1 cellular context compared by ENCODE assay signal in the genomic region with DNA sequence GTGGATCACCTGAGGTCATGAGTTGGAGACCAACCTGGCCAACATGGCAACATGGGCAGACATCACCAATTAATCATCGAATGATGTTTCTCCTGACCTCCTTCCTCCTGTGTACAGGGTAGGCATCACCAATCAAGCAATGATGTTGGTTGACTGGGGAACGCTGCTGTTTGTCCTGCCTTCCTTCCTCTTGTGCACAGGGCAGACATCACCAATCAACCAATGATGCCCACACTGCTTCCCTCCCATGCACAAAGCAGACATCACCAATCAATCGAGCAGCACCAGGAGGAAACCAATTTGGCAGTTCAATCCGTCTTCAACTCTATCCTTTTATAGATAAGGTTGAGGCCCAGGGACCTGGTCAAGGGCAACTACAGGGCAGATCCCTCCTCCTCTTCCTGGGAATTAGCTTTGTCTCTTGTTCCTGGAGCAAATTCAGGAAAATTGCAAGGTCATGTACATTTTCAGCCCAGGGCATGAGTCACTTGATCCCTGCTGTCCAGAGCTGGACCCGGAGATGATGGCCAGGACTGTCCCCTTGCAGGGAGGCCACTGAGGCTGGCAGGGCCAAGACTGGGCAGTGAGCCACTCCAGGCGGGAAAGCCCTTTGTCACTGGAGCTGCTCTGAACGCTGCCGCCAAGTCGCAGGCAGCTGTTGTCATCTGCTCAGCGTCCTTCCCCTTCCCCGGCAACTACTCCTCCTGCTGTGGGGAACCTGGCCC.
TF ChIP-seq lines count a peak whose summit lies in the region.

No MANE protein-coding gene starts in this region.

TF ChIP-seq in PFSK-1, 5 proteins besides CTCF, POLR2A, EP300 and RAD21 (continued from another document):
- TF ChIP-seq, protein P1, sequence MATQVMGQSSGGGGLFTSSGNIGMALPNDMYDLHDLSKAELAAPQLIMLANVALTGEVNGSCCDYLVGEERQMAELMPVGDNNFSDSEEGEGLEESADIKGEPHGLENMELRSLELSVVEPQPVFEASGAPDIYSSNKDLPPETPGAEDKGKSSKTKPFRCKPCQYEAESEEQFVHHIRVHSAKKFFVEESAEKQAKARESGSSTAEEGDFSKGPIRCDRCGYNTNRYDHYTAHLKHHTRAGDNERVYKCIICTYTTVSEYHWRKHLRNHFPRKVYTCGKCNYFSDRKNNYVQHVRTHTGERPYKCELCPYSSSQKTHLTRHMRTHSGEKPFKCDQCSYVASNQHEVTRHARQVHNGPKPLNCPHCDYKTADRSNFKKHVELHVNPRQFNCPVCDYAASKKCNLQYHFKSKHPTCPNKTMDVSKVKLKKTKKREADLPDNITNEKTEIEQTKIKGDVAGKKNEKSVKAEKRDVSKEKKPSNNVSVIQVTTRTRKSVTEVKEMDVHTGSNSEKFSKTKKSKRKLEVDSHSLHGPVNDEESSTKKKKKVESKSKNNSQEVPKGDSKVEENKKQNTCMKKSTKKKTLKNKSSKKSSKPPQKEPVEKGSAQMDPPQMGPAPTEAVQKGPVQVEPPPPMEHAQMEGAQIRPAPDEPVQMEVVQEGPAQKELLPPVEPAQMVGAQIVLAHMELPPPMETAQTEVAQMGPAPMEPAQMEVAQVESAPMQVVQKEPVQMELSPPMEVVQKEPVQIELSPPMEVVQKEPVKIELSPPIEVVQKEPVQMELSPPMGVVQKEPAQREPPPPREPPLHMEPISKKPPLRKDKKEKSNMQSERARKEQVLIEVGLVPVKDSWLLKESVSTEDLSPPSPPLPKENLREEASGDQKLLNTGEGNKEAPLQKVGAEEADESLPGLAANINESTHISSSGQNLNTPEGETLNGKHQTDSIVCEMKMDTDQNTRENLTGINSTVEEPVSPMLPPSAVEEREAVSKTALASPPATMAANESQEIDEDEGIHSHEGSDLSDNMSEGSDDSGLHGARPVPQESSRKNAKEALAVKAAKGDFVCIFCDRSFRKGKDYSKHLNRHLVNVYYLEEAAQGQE (IDR thresholded peaks at IDR 0.05; ENCODE audit: insufficient read depth in 1 of 2, low read depth in 2 of 2, low read length in 2 of 2) = no peak
- peak; percentile 65 for TF ChIP-seq FOXP2 (optimal IDR thresholded peaks at IDR 0.05; ENCODE audit: borderline replicate concordance, extremely low read depth, extremely low read length, insufficient read depth)
- TF ChIP-seq SIN3A (IDR thresholded peaks at IDR 0.05; ENCODE audit: borderline replicate concordance, insufficient read depth, low read length) = no peak
